Comparison of ENCODE assay signal across 22 cellular contexts in genomic region chr4:85298037-85298436, GRCh38.
DNase-seq lines count a peak whose midpoint lies in the region; ATAC-seq and TF ChIP-seq lines count a peak whose summit lies in the region.
"Had no signal": no experiment of that assay in that cellular context is flagged by ENCODE, and none has a peak within 500 bp of the region (broad histone marks: within the 10 kb centered on the region; RNA-seq: fewer than 3 reads in every experiment).

No MANE protein-coding gene starts in this region.

- no peaks in the 10 kb centered on the region for H3K36me3 Mint-ChIP-seq in stimulated activated memory B cell treated with anti-CD40 and anti-IgM and Interleukin-4, amounts not matched to agents 10 μg/mL and 1 μg/mL and 100 μg/mL, for 72 hours
- H3K36me3 Mint-ChIP-seq: CD14-positive monocyte; CD8-positive, alpha-beta memory T cell had no signal

- intact Hi-C loops in PC-3 (cut with micrococcal nuclease) (no loop called here), left colon (cut with DNase I, micrococcal nuclease) (no loop called here)

- H3K79me2 ChIP-seq in GM23248 (ENCODE audit: insufficient read depth) (no peaks in the 10 kb centered on the region), PC-3 (ENCODE audit: low read length) (no peaks in the 10 kb centered on the region)

- no peak overlapping the region for H3K4me3 Mint-ChIP-seq in stimulated activated memory B cell treated with anti-CD40 and anti-IgM and Interleukin-4, amounts not matched to agents 10 μg/mL and 1 μg/mL and 100 μg/mL, for 72 hours
- H3K4me3 Mint-ChIP-seq: CD14-positive monocyte; CD4-positive, alpha-beta T cell; CD8-positive, alpha-beta memory T cell had no signal

- no peak overlapping the region for H3K27ac Mint-ChIP-seq in stimulated activated memory B cell treated with anti-CD40 and anti-IgM and Interleukin-4, amounts not matched to agents 10 μg/mL and 1 μg/mL and 100 μg/mL, for 72 hours
- H3K27ac Mint-ChIP-seq: CD14-positive monocyte; CD4-positive, alpha-beta T cell; CD8-positive, alpha-beta memory T cell had no signal

- H3K36me3 ChIP-seq in GM23248 (ENCODE audit: low read depth) (no peaks in the 10 kb centered on the region), PC-3 (ENCODE audit: low read depth, low read length) (no peaks in the 10 kb centered on the region), gastroesophageal sphincter (no peaks in the 10 kb centered on the region)
- H3K36me3 ChIP-seq: BE2C; BLaER1 treated with 17β-estradiol and CSF1 and Interleukin-3, amounts not matched to agents 10 nM and 100 nM had no signal

- H2AFZ ChIP-seq in GM23248 (no peak overlapping the region), PC-3 (ENCODE audit: low read length) (no peak overlapping the region)

- 84 to 89% methylated on average over 2 of the region's 2 CpGs for WGBS in GM23248 (ENCODE audit: low coverage in 1 of 2, low lambda C conversion rate in 2 of 2, missing lambda C conversion rate in 2 of 2), 2 experiments
- 95 to 100% methylated on average over 2 of the region's 2 CpGs for WGBS in gastroesophageal sphincter (ENCODE audit: low coverage in 1 of 2), 2 donors

- DNase-seq in GM23248 = peak; percentile 0
- DNase-seq in PC-3 = peak; percentile 43
- DNase-seq in left colon = no peak
- no peak for DNase-seq in NCI-H1930 (lab: John Stamatoyannopoulos, UW)
- DNase-seq: 8988T; ACHN; AML-193; BE2C; CD4-positive, alpha-beta T cell; CD8-positive, alpha-beta memory T cell; DMS 273 treated with DMSO at 0.1 percent for 48 hours; DMS79; EL; GF-D8; H7 had no signal

- in situ Hi-C loops in GM23248 (cut with MboI) = no loop called here

- H3K27me3 ChIP-seq in GM23248 (replicated peaks; ENCODE audit: insufficient read depth) (no peaks in the 10 kb centered on the region), PC-3 (ENCODE audit: low read length) (no peaks in the 10 kb centered on the region), gastroesophageal sphincter (no peaks in the 10 kb centered on the region)
- H3K27me3 ChIP-seq: BE2C; BLaER1 treated with 17β-estradiol and CSF1 and Interleukin-3, amounts not matched to agents 10 nM and 100 nM had no signal

- H3F3A ChIP-seq in GM23248 (ENCODE audit: insufficient read depth) (no peaks in the 10 kb centered on the region), PC-3 (ENCODE audit: low read length, unreplicated experiment) (no peaks in the 10 kb centered on the region)

- H3K9me3 ChIP-seq in GM23248 (ENCODE audit: low read depth) (no peaks in the 10 kb centered on the region), PC-3 (ENCODE audit: low read length) (no peaks in the 10 kb centered on the region), gastroesophageal sphincter (no peaks in the 10 kb centered on the region)
- H3K9me3 ChIP-seq: A549; BE2C; BLaER1 treated with 17β-estradiol and CSF1 and Interleukin-3, amounts not matched to agents 10 nM and 100 nM had no signal

- no peak for TF ChIP-seq POLR2A in gastroesophageal sphincter (IDR thresholded peaks at IDR 0.05)

- H3K4me1 Mint-ChIP-seq in stimulated activated memory B cell treated with anti-CD40 and anti-IgM and Interleukin-4, amounts not matched to agents 10 μg/mL and 1 μg/mL and 100 μg/mL, for 72 hours = no peaks in the 10 kb centered on the region
- H3K4me1 Mint-ChIP-seq: CD14-positive monocyte; CD8-positive, alpha-beta memory T cell had no signal

- H3K4me1 ChIP-seq in GM23248 (ENCODE audit: insufficient read depth) (no peaks in the 10 kb centered on the region), PC-3 (ENCODE audit: insufficient read depth, low read length) (no peaks in the 10 kb centered on the region), gastroesophageal sphincter (no peaks in the 10 kb centered on the region)
- H3K4me1 ChIP-seq: A549; BE2C; BLaER1 treated with 17β-estradiol and CSF1 and Interleukin-3, amounts not matched to agents 10 nM and 100 nM had no signal

- TF ChIP-seq CTCF in PC-3 (conservative IDR thresholded peaks at IDR 0.05; ENCODE audit: low read depth, low read length) (no peak), gastroesophageal sphincter (IDR thresholded peaks at IDR 0.05) (no peak)

- CTCF ChIA-PET in PC-3 (lab: Charles Lee) = no interaction called here

- H3K27ac ChIP-seq in GM23248 (no peak overlapping the region), PC-3 (ENCODE audit: low read length) (peak overlapping the region; percentile 34; the same call in 1 of the 2 replicates), gastroesophageal sphincter (no peak overlapping the region)
- H3K27ac ChIP-seq: A549; BLaER1 treated with 17β-estradiol and CSF1 and Interleukin-3, amounts not matched to agents 10 nM and 100 nM had no signal

- peaks cover 6% of the 10 kb centered on the region for H3K9me3 Mint-ChIP-seq in stimulated activated memory B cell treated with anti-CD40 and anti-IgM and Interleukin-4, amounts not matched to agents 10 μg/mL and 1 μg/mL and 100 μg/mL, for 72 hours

- TF ChIP-seq EP300 in gastroesophageal sphincter (IDR thresholded peaks at IDR 0.05) = no peak

- no peak overlapping the region for H3K9ac ChIP-seq in GM23248
- no peak overlapping the region for H3K9ac ChIP-seq in PC-3 (ENCODE audit: low read length)
- H3K9ac ChIP-seq: BLaER1 treated with 17β-estradiol and CSF1 and Interleukin-3, amounts not matched to agents 10 nM and 100 nM had no signal

- ATAC-seq in PC-3 (peak; percentile 55), left colon (peak; percentile 75), gastroesophageal sphincter (no peak), HG03439 (IDR thresholded peaks at IDR 0.05; ENCODE audit: unreplicated experiment) (no peak)
- peak; percentile 36 for ATAC-seq in stimulated activated memory B cell treated with anti-CD40 and anti-IgM and Interleukin-4, amounts not matched to agents 10 μg/mL and 1 μg/mL and 100 μg/mL, for 72 hours
- ATAC-seq: A549, HCT116 had no signal

- POLR2A ChIA-PET in PC-3 (lab: Charles Lee; ENCODE audit: unreplicated experiment) = no interaction called here

- no peaks in the 10 kb centered on the region for H3K9me2 ChIP-seq in GM23248 (ENCODE audit: insufficient read depth)
- H3K9me2 ChIP-seq in PC-3 (replicated peaks; ENCODE audit: low read length) = no peaks in the 10 kb centered on the region

- no peak overlapping the region for H3K4me2 ChIP-seq in GM23248 (ENCODE audit: unreplicated experiment)
- H3K4me2 ChIP-seq in PC-3 (ENCODE audit: low read length) = no peak overlapping the region
- H3K4me2 ChIP-seq: A549; BLaER1 treated with 17β-estradiol and CSF1 and Interleukin-3, amounts not matched to agents 10 nM and 100 nM had no signal

- H3K4me3 ChIP-seq in GM23248 = no peak overlapping the region
- no peak overlapping the region for H3K4me3 ChIP-seq in PC-3 (ENCODE audit: low read length)
- H3K4me3 ChIP-seq in gastroesophageal sphincter = no peak overlapping the region
- H3K4me3 ChIP-seq: A549; BLaER1 treated with 17β-estradiol and CSF1 and Interleukin-3, amounts not matched to agents 10 nM and 100 nM had no signal

- no peaks in the 10 kb centered on the region for H4K20me1 ChIP-seq in GM23248 (ENCODE audit: insufficient read depth)
- H4K20me1 ChIP-seq in PC-3 (ENCODE audit: low read length) = no peaks in the 10 kb centered on the region
- H4K20me1 ChIP-seq: BLaER1 treated with 17β-estradiol and CSF1 and Interleukin-3, amounts not matched to agents 10 nM and 100 nM had no signal

- no TSS peak for BruUV-seq in PC-3 (replicated peaks; lab: Mats Ljungman, UMichigan)

- no peaks in the 10 kb centered on the region for H3K27me3 Mint-ChIP-seq in stimulated activated memory B cell treated with anti-CD40 and anti-IgM and Interleukin-4, amounts not matched to agents 10 μg/mL and 1 μg/mL and 100 μg/mL, for 72 hours
- H3K27me3 Mint-ChIP-seq: CD4-positive, alpha-beta T cell; CD8-positive, alpha-beta memory T cell had no signal

Comparison
In these comparisons a context has a peak if more than half of its experiments do, and no peak if none do; other contexts are left out.
1. DNase-seq: peak in GM23248 (single experiment) and PC-3 (single experiment); none in left colon (0 of 2) and NCI-H1930 (0 of 2).
2. ATAC-seq: peak in PC-3 (single experiment), left colon (single experiment) and stimulated activated memory B cell treated with anti-CD40 and anti-IgM and Interleukin-4, amounts not matched to agents 10 μg/mL and 1 μg/mL and 100 μg/mL, for 72 hours (single experiment); none in gastroesophageal sphincter (single experiment) and HG03439 (single experiment).